ENCODE assay signal across 1 cellular context in the genomic region with DNA sequence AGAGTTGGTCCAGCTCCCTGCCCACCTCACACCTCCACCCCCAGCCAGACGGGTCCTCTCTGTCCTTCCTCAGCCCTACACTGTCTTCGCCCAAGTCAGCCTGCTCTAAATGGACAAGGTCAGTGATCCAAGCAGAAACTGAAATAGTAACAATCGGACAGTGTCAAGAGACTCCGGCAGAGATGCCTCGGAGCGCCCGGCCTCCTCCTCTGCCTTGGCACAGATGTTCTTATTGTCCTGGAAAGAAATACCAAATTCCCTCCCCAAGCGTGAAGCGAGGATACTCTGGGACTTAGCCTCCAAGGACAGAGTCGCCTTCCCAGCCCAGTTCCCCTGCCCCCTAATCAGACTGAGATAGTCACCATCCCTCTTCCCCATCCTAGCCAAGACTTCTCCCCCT.
TF ChIP-seq lines count a peak whose summit lies in the region.

No MANE protein-coding gene starts in this region.

TF ChIP-seq in H1, 55 proteins besides CTCF, POLR2A, EP300 and RAD21:
- TF ChIP-seq EZH2 (IDR thresholded peaks at IDR 0.05; ENCODE audit: low read depth, low read length, severe bottlenecking) (peak; percentile 32), PHF8 (conservative IDR thresholded peaks at IDR 0.05; ENCODE audit: low read depth, low read length) (no peak)
